In genomic region chr3:48568476-48568875, GRCh38 we compare ENCODE assay signal across 1 cellular context.
TF ChIP-seq lines count a peak whose summit lies in the region.

No MANE protein-coding gene starts in this region.

TF ChIP-seq in IMR-90, 13 proteins besides CTCF, POLR2A, EP300 and RAD21:
- TF ChIP-seq NFE2L2 (IDR thresholded peaks at IDR 0.05; ENCODE audit: low read depth, low read length) (no peak), FOS (IDR thresholded peaks at IDR 0.05; ENCODE audit: low read depth, low read length) (no peak), RFX5 (IDR thresholded peaks at IDR 0.05; ENCODE audit: low read depth, low read length) (no peak), CHD1 (IDR thresholded peaks at IDR 0.05; ENCODE audit: low read depth, low read length) (no peak), SMC3 (IDR thresholded peaks at IDR 0.05; ENCODE audit: low read depth, low read length) (no peak), BHLHE40 (IDR thresholded peaks at IDR 0.05; ENCODE audit: low read depth, low read length) (no peak), CEBPB (IDR thresholded peaks at IDR 0.05; ENCODE audit: low read depth, low read length) (no peak), MAZ (IDR thresholded peaks at IDR 0.05; ENCODE audit: borderline replicate concordance, low read depth, low read length) (no peak), MXI1 (IDR thresholded peaks at IDR 0.05; ENCODE audit: borderline replicate concordance, low read depth, low read length) (no peak), RCOR1 (IDR thresholded peaks at IDR 0.05; ENCODE audit: insufficient replicate concordance, low read length) (no peak), MAFK (IDR thresholded peaks at IDR 0.05; ENCODE audit: low read depth, low read length) (no peak), USF2 (IDR thresholded peaks at IDR 0.05; ENCODE audit: low read depth, low read length) (no peak), ELK1 (IDR thresholded peaks at IDR 0.05; ENCODE audit: borderline replicate concordance, low read depth, low read length) (no peak)
